In the genomic region with DNA sequence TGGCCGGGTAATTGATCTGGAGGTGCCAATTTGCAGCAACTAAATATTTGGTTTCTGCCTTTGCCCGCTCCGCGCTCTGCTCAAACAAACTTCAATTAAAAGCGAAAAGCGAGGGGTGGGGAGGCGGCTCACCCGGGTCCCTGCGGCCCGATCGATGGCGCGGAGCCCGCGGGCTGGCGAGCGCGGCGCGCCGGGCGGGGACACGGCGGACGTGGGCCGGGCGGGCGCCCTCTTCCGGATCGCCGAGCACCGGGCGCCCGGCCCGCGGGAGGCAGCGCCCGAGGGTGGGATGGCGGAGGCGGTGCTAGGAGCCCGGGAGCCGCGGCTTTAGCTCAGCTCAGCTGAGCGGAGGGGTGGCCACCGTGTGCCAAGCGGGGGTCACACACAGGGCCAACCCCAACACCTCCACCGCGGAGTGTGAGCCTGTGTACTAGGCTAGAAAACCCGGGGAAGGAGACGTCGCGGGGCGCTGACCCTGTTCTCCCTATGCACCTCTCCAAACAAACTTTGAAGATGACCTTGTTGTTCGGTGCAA, we compare ENCODE assay signal across 8 cellular contexts. TPM values are rescaled to one million over a fixed set of nuclear protein-coding genes. Genes with fewer than 3 reads are reported as not detected.
DNase-seq lines count a peak whose midpoint lies in the region; ATAC-seq lines count a peak whose summit lies in the region.

No MANE protein-coding gene starts in this region.

- CTCF ChIA-PET in activated CD4-positive, alpha-beta T cell treated with anti-CD3 and anti-CD28 coated beads, Interleukin-2, amount 10 ng/mL, durations not matched to agents 7 days and 5 days (lab: Charles Lee), result interaction anchor here (0.7 to 1.9 kb wide), 11 partner anchors 10 to 240 kb away, joined by 3 to 6 read pairs (median 4); no protein-coding TSS in a partner anchor

- peaks cover 34% of the 10 kb centered on the region for H3K27me3 Mint-ChIP-seq in activated CD4-positive, alpha-beta T cell treated with anti-CD3 and anti-CD28 coated beads, Interleukin-2, amount 10 ng/mL, durations not matched to agents 7 days and 5 days
- H3K27me3 Mint-ChIP-seq in effector memory CD8-positive, alpha-beta T cell, result peaks cover 30 to 56% of the 10 kb centered on the region in 2 donors
- H3K27me3 Mint-ChIP-seq in stimulated activated naive CD8-positive, alpha-beta T cell treated with anti-CD3 and anti-CD28 coated beads, Interleukin-15, Interleukin-2, amounts not matched to agents 100 ng/mL and 50 ng/mL, for 24 hours, result peaks cover 39% of the 10 kb centered on the region

- peaks cover 21% of the 10 kb centered on the region for H3K4me1 Mint-ChIP-seq in activated CD4-positive, alpha-beta T cell treated with anti-CD3 and anti-CD28 coated beads, Interleukin-2, amount 10 ng/mL, durations not matched to agents 7 days and 5 days
- peaks cover 18% of the 10 kb centered on the region in 2 donors for H3K4me1 Mint-ChIP-seq in effector memory CD8-positive, alpha-beta T cell (ENCODE audit: low read depth in 2 of 2)
- H3K4me1 Mint-ChIP-seq in stimulated activated naive CD8-positive, alpha-beta T cell treated with anti-CD3 and anti-CD28 coated beads, Interleukin-15, Interleukin-2, amounts not matched to agents 100 ng/mL and 50 ng/mL, for 24 hours (ENCODE audit: low read depth), result peaks cover 20% of the 10 kb centered on the region

- POLR2A ChIA-PET in activated CD4-positive, alpha-beta T cell treated with anti-CD3 and anti-CD28 coated beads, Interleukin-2, amount 10 ng/mL, durations not matched to agents 7 days and 5 days (lab: Charles Lee), result no interaction called here

- no peak overlapping the region for H3K27ac Mint-ChIP-seq in activated CD4-positive, alpha-beta T cell treated with anti-CD3 and anti-CD28 coated beads, Interleukin-2, amount 10 ng/mL, durations not matched to agents 7 days and 5 days
- peak overlapping the region in 1 of 2 donors; percentile 69 for H3K27ac Mint-ChIP-seq in effector memory CD8-positive, alpha-beta T cell
- no peak overlapping the region for H3K27ac Mint-ChIP-seq in stimulated activated naive CD8-positive, alpha-beta T cell treated with anti-CD3 and anti-CD28 coated beads, Interleukin-15, Interleukin-2, amounts not matched to agents 100 ng/mL and 50 ng/mL, for 24 hours

- no peaks in the 10 kb centered on the region for H3K9me3 Mint-ChIP-seq in activated CD4-positive, alpha-beta T cell treated with anti-CD3 and anti-CD28 coated beads, Interleukin-2, amount 10 ng/mL, durations not matched to agents 7 days and 5 days
- no peaks in the 10 kb centered on the region for H3K9me3 Mint-ChIP-seq in effector memory CD8-positive, alpha-beta T cell
- H3K9me3 Mint-ChIP-seq in stimulated activated naive CD8-positive, alpha-beta T cell treated with anti-CD3 and anti-CD28 coated beads, Interleukin-15, Interleukin-2, amounts not matched to agents 100 ng/mL and 50 ng/mL, for 24 hours, result no peaks in the 10 kb centered on the region

- peaks cover 12% of the 10 kb centered on the region for H3K36me3 Mint-ChIP-seq in activated CD4-positive, alpha-beta T cell treated with anti-CD3 and anti-CD28 coated beads, Interleukin-2, amount 10 ng/mL, durations not matched to agents 7 days and 5 days (ENCODE audit: low read depth)
- H3K36me3 Mint-ChIP-seq in effector memory CD8-positive, alpha-beta T cell (ENCODE audit: insufficient read depth), result peaks cover 3% of the 10 kb centered on the region
- peaks cover 9% of the 10 kb centered on the region for H3K36me3 Mint-ChIP-seq in stimulated activated naive CD8-positive, alpha-beta T cell treated with anti-CD3 and anti-CD28 coated beads, Interleukin-15, Interleukin-2, amounts not matched to agents 100 ng/mL and 50 ng/mL, for 24 hours (ENCODE audit: low read depth)

- ATAC-seq in effector memory CD8-positive, alpha-beta T cell (replicated peaks), result peak; percentile 71
- no peak for ATAC-seq in GM18498 (IDR thresholded peaks at IDR 0.05; ENCODE audit: unreplicated experiment)

- H3K4me3 Mint-ChIP-seq in activated CD4-positive, alpha-beta T cell treated with anti-CD3 and anti-CD28 coated beads, Interleukin-2, amount 10 ng/mL, durations not matched to agents 7 days and 5 days, result peak overlapping the region; percentile 76
- H3K4me3 Mint-ChIP-seq in effector memory CD8-positive, alpha-beta T cell, result peak overlapping the region; percentile 88 to 90
- H3K4me3 Mint-ChIP-seq in stimulated activated naive CD8-positive, alpha-beta T cell treated with anti-CD3 and anti-CD28 coated beads, Interleukin-15, Interleukin-2, amounts not matched to agents 100 ng/mL and 50 ng/mL, for 24 hours, result peak overlapping the region; percentile 88

- DNase-seq in NCI-H2081 (lab: John Stamatoyannopoulos, UW) (peak; percentile 37 to 51), NCI-H2081 treated with DMSO at 0.1 percent for 48 hours (lab: John Stamatoyannopoulos, UW) (no peak), NCI-H146 treated with DMSO at 0.1 percent for 48 hours (lab: John Stamatoyannopoulos, UW; ENCODE audit: unreplicated experiment) (peak; percentile 22), midbrain (lab: John Stamatoyannopoulos, UW) (peak; percentile 40)
- DNase-seq in activated CD4-positive, alpha-beta T cell treated with anti-CD3 and anti-CD28 coated beads, Interleukin-2, amount 10 ng/mL, durations not matched to agents 7 days and 5 days, result peak; percentile 29
- peak; percentile 10 to 26 (median 24) for DNase-seq in effector memory CD8-positive, alpha-beta T cell

RNA-seq across cellular contexts. Expression of a gene that starts 32.2 kb away (rescaled TPM):
- total RNA-seq in activated CD4-positive, alpha-beta T cell treated with anti-CD3 and anti-CD28 coated beads, Interleukin-2, amount 10 ng/mL, durations not matched to agents 7 days and 5 days, result 10 to 100 TPM; 36.5 to 38.6 TPM

RNA-seq across cellular contexts. Expression of a gene that starts 41.9 kb away (rescaled TPM):
- total RNA-seq in activated CD4-positive, alpha-beta T cell treated with anti-CD3 and anti-CD28 coated beads, Interleukin-2, amount 10 ng/mL, durations not matched to agents 7 days and 5 days, result 100 to 1,000 TPM; 118 to 138 TPM

RNA-seq across cellular contexts. Expression of a gene that starts 51.1 kb away (rescaled TPM):
- under 1 TPM; 0.67 to 0.77 TPM for total RNA-seq in activated CD4-positive, alpha-beta T cell treated with anti-CD3 and anti-CD28 coated beads, Interleukin-2, amount 10 ng/mL, durations not matched to agents 7 days and 5 days
